In the genomic region with DNA sequence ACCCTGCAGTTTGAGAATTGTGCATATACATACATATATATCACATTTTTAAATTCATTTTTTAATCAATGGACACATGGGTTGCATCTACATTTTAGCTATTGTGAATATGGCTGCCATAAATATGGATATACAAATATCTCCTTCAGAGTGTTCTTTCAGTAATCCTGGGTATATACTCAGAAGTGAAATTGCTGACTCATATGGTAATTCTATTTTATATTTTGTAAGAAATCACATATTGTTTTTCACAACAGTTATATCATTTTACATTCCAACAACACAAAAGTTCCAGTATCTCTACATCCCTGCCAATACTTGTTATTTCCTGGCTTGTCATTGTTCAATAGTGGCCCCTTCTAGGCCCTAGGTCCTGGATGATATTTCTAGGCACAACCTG, we compare ENCODE assay signal across 24 cellular contexts. TPM values are rescaled to one million over a fixed set of nuclear protein-coding genes. Genes with fewer than 3 reads are reported as not detected.
"Had no signal": no experiment of that assay in that cellular context is flagged by ENCODE, and none has a peak within 500 bp of the region (broad histone marks: within the 10 kb centered on the region; RNA-seq: fewer than 3 reads in every experiment).

No MANE protein-coding gene starts in this region.

- ATAC-seq: PC-3 had no signal

- H3K27ac ChIP-seq: RWPE1 had no signal

- DNase-seq: Karpas-422, KG1, MG63, NCI-H1092, NCI-H1105 treated with DMSO at 0.1 percent for 48 hours, NCI-H1417 treated with DMSO at 0.1 percent for 48 hours, NCI-H146, NCI-H1694 treated with DMSO at 0.1 percent for 48 hours, NCI-H1930, NCI-H2081, NCI-H2107, NCI-H2227 treated with DMSO at 0.1 percent for 48 hours, NCI-H524, NCI-H69, NCI-H774, PC-3, SHP77, SK-N-SH, T-helper 1 cell had no signal

- H3K4me3 ChIP-seq: MG63 had no signal

- H3K9me3 ChIP-seq: MG63, SK-N-SH had no signal

- H3K4me2 ChIP-seq: SK-N-SH had no signal

- H3K9ac ChIP-seq: SK-N-SH had no signal

- H3K36me3 ChIP-seq: MG63 had no signal

- H3K27me3 ChIP-seq: MG63 had no signal

RNA-seq across cellular contexts. Expression of gene HSFX4, which starts 20.6 kb away (rescaled TPM):
- total RNA-seq: HT1080, NCI-H460, OCI-LY7, PC-3, SK-MEL-5 had no signal
- polyA plus RNA-seq: SK-N-SH had no signal

RNA-seq across cellular contexts. Expression of gene MAGEA8, which starts 27.7 kb away (rescaled TPM):
- total RNA-seq: HT1080, NCI-H460, OCI-LY7, PC-3, SK-MEL-5 had no signal
